Comparison of ENCODE assay signal across 19 cellular contexts in genomic region chr3:125179528-125180240, GRCh38.
DNase-seq lines count a peak whose midpoint lies in the region; ATAC-seq lines count a peak whose summit lies in the region.
"Had no signal": no experiment of that assay in that cellular context is flagged by ENCODE, and none has a peak within 500 bp of the region (broad histone marks: within the 10 kb centered on the region; RNA-seq: fewer than 3 reads in every experiment).

No MANE protein-coding gene starts in this region.

- no peaks in the 10 kb centered on the region for H3K9me3 Mint-ChIP-seq in memory B cell
- H3K9me3 Mint-ChIP-seq: central memory CD8-positive, alpha-beta T cell; HFFc6 had no signal

- no peak overlapping the region for H3K4me3 Mint-ChIP-seq in memory B cell
- H3K4me3 Mint-ChIP-seq: central memory CD8-positive, alpha-beta T cell; HFFc6; nephron had no signal

- DNase-seq in NAMALWA (ENCODE audit: low spot score) (peak; percentile 9), memory B cell (ENCODE audit: low spot score in 2 of 2) (no peak), NCI-H1105 (lab: John Stamatoyannopoulos, UW) (no peak), COR-L47 (lab: John Stamatoyannopoulos, UW) (no peak), NCI-H1436 (lab: John Stamatoyannopoulos, UW) (no peak)
- DNase-seq: activated gamma-delta T cell; amniotic stem cell; effector CD4-positive, alpha-beta T cell; heart right ventricle; HFFc6; islet precursor cell; mesenchymal stem cell; NCI-H1092 treated with DMSO at 0.1 percent for 48 hours; tibial artery had no signal

- no peaks in the 10 kb centered on the region for H3K27me3 Mint-ChIP-seq in memory B cell
- H3K27me3 Mint-ChIP-seq: central memory CD8-positive, alpha-beta T cell had no signal

- H3K4me1 Mint-ChIP-seq in memory B cell, result peaks cover 2% of the 10 kb centered on the region
- H3K4me1 Mint-ChIP-seq: central memory CD8-positive, alpha-beta T cell had no signal

- ATAC-seq in GM18498 (IDR thresholded peaks at IDR 0.05; ENCODE audit: unreplicated experiment) (peak; percentile 52), GM21529 (IDR thresholded peaks at IDR 0.05; ENCODE audit: unreplicated experiment) (peak; percentile 68), memory B cell (ENCODE audit: low read depth) (no peak), GM21526 (IDR thresholded peaks at IDR 0.05; ENCODE audit: low FRiP score, unreplicated experiment) (no peak)
- ATAC-seq: heart right ventricle had no signal

- no peaks in the 10 kb centered on the region for H3K36me3 Mint-ChIP-seq in memory B cell

- H3K27ac Mint-ChIP-seq in memory B cell, result peak overlapping the region; percentile 16
- H3K27ac Mint-ChIP-seq: HFFc6, nephron had no signal

Comparison
In these comparisons a context has a peak if more than half of its experiments do, and no peak if none do; other contexts are left out.
1. ATAC-seq: peak in GM18498 (single experiment) and GM21529 (single experiment); none in memory B cell (single experiment) and GM21526 (single experiment).